ENCODE assay signal across 7 cellular contexts in genomic region chr2:219571311-219572236, GRCh38. TPM values are rescaled to one million over a fixed set of nuclear protein-coding genes. Genes with fewer than 3 reads are reported as not detected.
DNase-seq lines count a peak whose midpoint lies in the region; ATAC-seq and FAIRE-seq lines count a peak whose summit lies in the region.

Gene OBSL1, minus strand, starts transcription at chr2:219571539. Its CDS starts 307 bp downstream, at chr2:219571232.

- no peaks in the 10 kb centered on the region for H3K9me3 Mint-ChIP-seq in natural killer cell treated with Interleukin-12 subunit alpha and Interleukin-12 subunit beta and Interleukin-15 and Interleukin-18, amount 100 ng/mL, for 72 hours

- H3K4me1 Mint-ChIP-seq in natural killer cell treated with Interleukin-12 subunit alpha and Interleukin-12 subunit beta and Interleukin-15 and Interleukin-18, amount 100 ng/mL, for 72 hours (ENCODE audit: low read depth in 2 of 2), result peaks cover 0 to 4% of the 10 kb centered on the region in 2 donors

- peak in 1 of 2 donors; percentile 29 for ATAC-seq in natural killer cell treated with Interleukin-12 subunit alpha and Interleukin-12 subunit beta and Interleukin-15 and Interleukin-18, amount 100 ng/mL, for 72 hours
- ATAC-seq in HG02981 (IDR thresholded peaks at IDR 0.05; ENCODE audit: unreplicated experiment) (no peak), GM19395 (IDR thresholded peaks at IDR 0.05; ENCODE audit: unreplicated experiment) (no peak)

- no peaks in the 10 kb centered on the region for H3K36me3 Mint-ChIP-seq in natural killer cell treated with Interleukin-12 subunit alpha and Interleukin-12 subunit beta and Interleukin-15 and Interleukin-18, amount 100 ng/mL, for 72 hours

- DNase-seq in GM03348 (ENCODE audit: low spot score) (peak; percentile 91), NCI-H2081 (lab: John Stamatoyannopoulos, UW) (peak; percentile 84), frontal cortex (ENCODE audit: low spot score in 2 of 2) (peak; percentile 73 to 74)
- peak; percentile 25 to 31 for DNase-seq in activated T-cell treated with anti-CD3 and anti-CD28 coated beads, Interleukin-2, amount 50 U/mL, for 48 hours
- DNase-seq in natural killer cell treated with Interleukin-12 subunit alpha and Interleukin-12 subunit beta and Interleukin-15 and Interleukin-18, amount 100 ng/mL, for 72 hours (ENCODE audit: low spot score), result no peak

- peaks cover 33 to 41% of the 10 kb centered on the region in 2 donors for H3K27me3 Mint-ChIP-seq in natural killer cell treated with Interleukin-12 subunit alpha and Interleukin-12 subunit beta and Interleukin-15 and Interleukin-18, amount 100 ng/mL, for 72 hours

- H3K4me3 Mint-ChIP-seq in natural killer cell treated with Interleukin-12 subunit alpha and Interleukin-12 subunit beta and Interleukin-15 and Interleukin-18, amount 100 ng/mL, for 72 hours, result peak within 1 kb of the TSS; percentile 20

- H3K27ac Mint-ChIP-seq in natural killer cell treated with Interleukin-12 subunit alpha and Interleukin-12 subunit beta and Interleukin-15 and Interleukin-18, amount 100 ng/mL, for 72 hours, result no peak within 1 kb of the TSS

- no peak for FAIRE-seq in frontal cortex (lab: Jason Lieb, UNC)

RNA-seq across cellular contexts. Expression of gene OBSL1, which starts in this region (rescaled TPM):
- 40.4 TPM for total RNA-seq in frontal cortex
- 1 to 10 TPM in 1 of 2 donors, not detected in 1; 2.9 TPM for total RNA-seq in natural killer cell treated with Interleukin-12 subunit alpha and Interleukin-12 subunit beta and Interleukin-15 and Interleukin-18, amount 100 ng/mL, for 72 hours

Comparison
In these comparisons a context has a peak if more than half of its experiments do, and no peak if none do; other contexts are left out.
1. RNA of gene OBSL1 (total RNA-seq): 40.4 TPM in frontal cortex (single experiment); 2.9 TPM in natural killer cell treated with Interleukin-12 subunit alpha and Interleukin-12 subunit beta and Interleukin-15 and Interleukin-18, amount 100 ng/mL, for 72 hours; every median in the first group is over 10 times any median in the second.